15 cellular contexts compared by ENCODE assay signal in genomic region chr15:60752973-60753720, GRCh38.
DNase-seq lines count a peak whose midpoint lies in the region; ATAC-seq and TF ChIP-seq lines count a peak whose summit lies in the region.
"Had no signal": no experiment of that assay in that cellular context is flagged by ENCODE, and none has a peak within 500 bp of the region (broad histone marks: within the 10 kb centered on the region; RNA-seq: fewer than 3 reads in every experiment).

No MANE protein-coding gene starts in this region.

- no peak for DNase-seq in breast epithelium (ENCODE audit: low spot score in 2 of 2)
- DNase-seq in mammary epithelial cell = no peak
- peak; percentile 16 for DNase-seq in fibroblast of mammary gland (ENCODE audit: low read depth)
- DNase-seq in osteocyte (ENCODE audit: extremely low spot score, unreplicated experiment) = no peak
- DNase-seq in uterus = no peak
- DNase-seq in effector CD8-positive, alpha-beta T cell (lab: John Stamatoyannopoulos, UW) = no peak
- DNase-seq in activated CD4-positive, alpha-beta T cell treated with anti-CD3 and anti-CD28 coated beads, Interleukin-2, amount 50 U/mL, for 1 hour = no peak
- DNase-seq: activated CD4-positive, alpha-beta T cell treated with anti-CD3 and anti-CD28 coated beads for 1 hour; activated naive CD8-positive, alpha-beta T cell treated with anti-CD3 and anti-CD28 coated beads for 36 hours; CD4-positive, alpha-beta T cell; NK-92 treated with Interleukin-12 subunit alpha and Interleukin-12 subunit beta, amount 100 ng/mL, for 24 hours; stimulated activated CD4-positive, alpha-beta T cell treated with anti-CD3 and anti-CD28 coated beads, Interleukin-12 subunit alpha, Interleukin-12 subunit beta, amount 100 ng/mL, for 4 hours; stimulated activated naive CD8-positive, alpha-beta T cell treated with anti-CD3 and anti-CD28 coated beads, Interleukin-15, amount 100 ng/mL, for 72 hours had no signal

- no peak for ATAC-seq in GM19395 (IDR thresholded peaks at IDR 0.05; ENCODE audit: unreplicated experiment)
- ATAC-seq: stimulated activated naive CD8-positive, alpha-beta T cell treated with anti-CD3 and anti-CD28 coated beads, Interleukin-15, amount 100 ng/mL, for 72 hours had no signal

- H3K4me2 ChIP-seq in mammary epithelial cell (ENCODE audit: insufficient read depth, low read depth, low read length) = no peak overlapping the region

- TF ChIP-seq CTCF in breast epithelium (IDR thresholded peaks at IDR 0.05) = no peak
- TF ChIP-seq CTCF in mammary epithelial cell (conservative IDR thresholded peaks at IDR 0.05 in 1 of 2, IDR thresholded peaks at IDR 0.05 in 1 of 2; ENCODE audit: extremely low read depth in 1 of 2, insufficient read depth in 1 of 2, low read depth in 1 of 2, low read length in 2 of 2) = no peak
- TF ChIP-seq CTCF in fibroblast of mammary gland (conservative IDR thresholded peaks at IDR 0.05; ENCODE audit: control insufficient read depth, insufficient read depth, low read depth, low read length) = no peak
- TF ChIP-seq CTCF in osteocyte (IDR thresholded peaks at IDR 0.05) = no peak
- TF ChIP-seq CTCF in uterus (IDR thresholded peaks at IDR 0.05) = no peak

- H3K27ac ChIP-seq in breast epithelium (peak overlapping the region; percentile 29 to 57), mammary epithelial cell (ENCODE audit: insufficient read depth, low read depth, low read length) (no peak overlapping the region), uterus (peak overlapping the region; percentile 56 to 81)

- H3K9ac ChIP-seq in mammary epithelial cell (ENCODE audit: insufficient read depth, low read length) = no peak overlapping the region

- H2AFZ ChIP-seq in mammary epithelial cell (ENCODE audit: low read depth, low read length) = no peak overlapping the region

- intact Hi-C loops in breast epithelium (cut with DNase I; ENCODE audit: low total_unique reads) (no loop called here), mammary epithelial cell (cut with micrococcal nuclease) (no loop called here), uterus (cut with DNase I; ENCODE audit: low total_unique reads) (no loop called here)

- no peaks in the 10 kb centered on the region for H3K9me3 ChIP-seq in breast epithelium
- no peaks in the 10 kb centered on the region for H3K9me3 ChIP-seq in mammary epithelial cell (replicated peaks; ENCODE audit: insufficient read depth, low read length)
- no peaks in the 10 kb centered on the region for H3K9me3 ChIP-seq in uterus

- in situ Hi-C loops in mammary epithelial cell (cut with MboI; ENCODE audit: low sequenced_read_pairs in 2 of 2) = no loop called here

- WGBS in mammary epithelial cell (ENCODE audit: low coverage, missing lambda C conversion rate) = 78% methylated on average over 11 of the region's 11 CpGs

- no peaks in the 10 kb centered on the region for H3K79me2 ChIP-seq in mammary epithelial cell (ENCODE audit: insufficient read depth, low read length)

- peaks cover 3% of the 10 kb centered on the region for H4K20me1 ChIP-seq in mammary epithelial cell (ENCODE audit: insufficient read depth, low read length)

- H3K36me3 ChIP-seq in breast epithelium = no peaks in the 10 kb centered on the region
- H3K36me3 ChIP-seq in mammary epithelial cell (ENCODE audit: insufficient read depth, low read length) = no peaks in the 10 kb centered on the region
- H3K36me3 ChIP-seq in uterus = no peaks in the 10 kb centered on the region

- no peaks in the 10 kb centered on the region for H3K36me3 Mint-ChIP-seq in osteocyte (ENCODE audit: unreplicated experiment)

- H3K4me1 Mint-ChIP-seq in osteocyte (ENCODE audit: unreplicated experiment) = peaks cover 53% of the 10 kb centered on the region
- H3K4me1 Mint-ChIP-seq: activated naive CD8-positive, alpha-beta T cell treated with anti-CD3 and anti-CD28 coated beads for 36 hours; stimulated activated naive CD8-positive, alpha-beta T cell treated with anti-CD3 and anti-CD28 coated beads, Interleukin-15, amount 100 ng/mL, for 72 hours had no signal

- H3K4me3 ChIP-seq in breast epithelium (no peak overlapping the region), mammary epithelial cell (replicated peaks in 1 of 3; ENCODE audit: insufficient read depth in 1 of 3, low read depth in 2 of 3, low read length in 3 of 3) (no peak overlapping the region), fibroblast of mammary gland (ENCODE audit: control insufficient read depth, low read depth, low read length) (no peak overlapping the region), uterus (no peak overlapping the region)

- peak overlapping the region; percentile 36 for H3K4me3 Mint-ChIP-seq in osteocyte (ENCODE audit: unreplicated experiment)
- H3K4me3 Mint-ChIP-seq: activated naive CD8-positive, alpha-beta T cell treated with anti-CD3 and anti-CD28 coated beads for 36 hours; CD4-positive, alpha-beta T cell; stimulated activated naive CD8-positive, alpha-beta T cell treated with anti-CD3 and anti-CD28 coated beads, Interleukin-15, amount 100 ng/mL, for 72 hours; T-helper 2 cell treated with Interferon-gamma antibody and Interleukin-4, amounts not matched to agents 5 μg/mL and 100 μg/mL, for 36 hours had no signal

- peaks cover 7% of the 10 kb centered on the region for H3K9me3 Mint-ChIP-seq in osteocyte (ENCODE audit: unreplicated experiment)
- H3K9me3 Mint-ChIP-seq: activated naive CD8-positive, alpha-beta T cell treated with anti-CD3 and anti-CD28 coated beads for 36 hours; CD4-positive, alpha-beta T cell; T-helper 2 cell treated with Interferon-gamma antibody and Interleukin-4, amounts not matched to agents 5 μg/mL and 100 μg/mL, for 36 hours had no signal

- dilution Hi-C loops in mammary epithelial cell (cut with HindIII; ENCODE audit: low sequenced_read_pairs) = no loop called here

- H3K4me1 ChIP-seq in breast epithelium = no peaks in the 10 kb centered on the region
- no peaks in the 10 kb centered on the region for H3K4me1 ChIP-seq in mammary epithelial cell (ENCODE audit: insufficient read depth, low read length)
- H3K4me1 ChIP-seq in uterus = peaks cover 0 to 4% of the 10 kb centered on the region in 2 donors

- BruUV-seq in mammary epithelial cell (replicated peaks; lab: Mats Ljungman, UMichigan) = no TSS peak

- no peak for TF ChIP-seq POLR2A in breast epithelium (IDR thresholded peaks at IDR 0.05)
- no peak for TF ChIP-seq POLR2A in uterus (IDR thresholded peaks at IDR 0.05)

- H3K27me3 ChIP-seq in breast epithelium (no peaks in the 10 kb centered on the region), mammary epithelial cell (ENCODE audit: insufficient read depth, low read length) (peaks cover 2% of the 10 kb centered on the region), uterus (no peaks in the 10 kb centered on the region)

- H3K27ac Mint-ChIP-seq in osteocyte (ENCODE audit: unreplicated experiment) = peak overlapping the region; percentile 91
- H3K27ac Mint-ChIP-seq: activated naive CD8-positive, alpha-beta T cell treated with anti-CD3 and anti-CD28 coated beads for 36 hours; CD4-positive, alpha-beta T cell; stimulated activated naive CD8-positive, alpha-beta T cell treated with anti-CD3 and anti-CD28 coated beads, Interleukin-15, amount 100 ng/mL, for 72 hours; T-helper 2 cell treated with Interferon-gamma antibody and Interleukin-4, amounts not matched to agents 5 μg/mL and 100 μg/mL, for 36 hours had no signal

- CTCF ChIA-PET in mammary epithelial cell (lab: Charles Lee; ENCODE audit: low non-redundant PET) = no interaction called here

- H3K27me3 Mint-ChIP-seq in osteocyte (ENCODE audit: unreplicated experiment) = no peaks in the 10 kb centered on the region
- H3K27me3 Mint-ChIP-seq: activated naive CD8-positive, alpha-beta T cell treated with anti-CD3 and anti-CD28 coated beads for 36 hours; CD4-positive, alpha-beta T cell; stimulated activated naive CD8-positive, alpha-beta T cell treated with anti-CD3 and anti-CD28 coated beads, Interleukin-15, amount 100 ng/mL, for 72 hours had no signal
